8 cellular contexts compared by ENCODE assay signal in the genomic region with DNA sequence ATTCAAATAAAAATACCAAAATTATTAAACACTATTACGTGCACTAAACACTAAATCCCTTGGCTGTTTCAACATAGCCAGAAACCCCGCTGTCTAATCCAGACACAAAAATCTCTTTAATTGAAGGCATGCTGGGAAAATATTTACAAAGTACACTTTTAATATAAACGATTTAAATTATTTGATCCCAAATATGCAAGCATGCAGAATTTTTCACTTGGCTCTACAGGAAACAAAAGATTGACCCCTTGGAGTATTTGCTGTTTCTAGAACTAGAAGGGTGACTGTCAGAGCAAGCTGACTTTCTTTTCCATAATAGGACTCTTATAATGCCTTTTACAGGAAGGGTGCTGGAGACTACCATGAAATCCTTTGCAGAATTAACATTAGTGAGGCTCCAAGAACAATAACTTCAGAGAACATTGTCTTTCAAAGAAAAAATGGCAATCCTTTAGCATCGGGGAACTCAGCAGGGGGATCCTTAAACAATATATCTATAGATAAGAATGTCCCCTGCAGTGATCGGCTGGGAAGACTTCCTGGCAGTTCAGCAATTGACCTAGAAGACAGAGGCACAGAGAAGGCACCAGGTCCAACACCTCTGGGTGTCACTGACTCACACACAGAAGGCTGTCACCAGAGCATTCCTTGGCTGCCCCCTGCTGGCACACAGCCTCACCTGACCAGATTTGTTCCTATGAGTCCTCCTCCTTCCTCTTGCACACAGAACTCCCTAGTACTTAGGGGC. TPM values are rescaled to one million over a fixed set of nuclear protein-coding genes. Genes with fewer than 3 reads are reported as not detected.
DNase-seq lines count a peak whose midpoint lies in the region; ATAC-seq and TF ChIP-seq lines count a peak whose summit lies in the region.

No MANE protein-coding gene starts in this region.

- no peak for TF ChIP-seq POLR2A in Peyer's patch (IDR thresholded peaks at IDR 0.05)

- H3K9me3 ChIP-seq in Peyer's patch, result no peaks in the 10 kb centered on the region
- no peaks in the 10 kb centered on the region for H3K9me3 ChIP-seq in cardiac muscle cell (ENCODE audit: low read depth)

- peaks cover 0 to 79% (median 0%) of the 10 kb centered on the region in 3 donors for H3K36me3 ChIP-seq in Peyer's patch
- H3K36me3 ChIP-seq in cardiac muscle cell, result peaks cover 56% of the 10 kb centered on the region

- H3K27me3 ChIP-seq in Peyer's patch (no peaks in the 10 kb centered on the region), cardiac muscle cell (no peaks in the 10 kb centered on the region)

- peak in 5 of 6 experiments; percentile 7 to 88 (median 84) for TF ChIP-seq CTCF in Peyer's patch (IDR thresholded peaks at IDR 0.05)
- peak; percentile 70 for TF ChIP-seq CTCF in cardiac muscle cell (IDR thresholded peaks at IDR 0.05; ENCODE audit: low read depth, low read length)

- H3K4me3 ChIP-seq in Peyer's patch (no peak overlapping the region), cardiac muscle cell (no peak overlapping the region)

- DNase-seq in EH (ENCODE audit: low read depth), result peak; percentile 59
- DNase-seq in HT1080 (ENCODE audit: low read depth), result peak; percentile 73
- peak; percentile 36 to 92 (median 90) for DNase-seq in Peyer's patch
- DNase-seq in activated effector memory CD4-positive, alpha-beta T cell treated with Interleukin-2 at 50 U/mL for 16 hours, result peak; percentile 12
- peak; percentile 62 to 69 for DNase-seq in cardiac muscle cell (ENCODE audit: low read depth in 1 of 2, low spot score in 1 of 2)
- DNase-seq in putamen (ENCODE audit: low spot score), result peak; percentile 53
- no peak for DNase-seq in GOT3 (lab: John Stamatoyannopoulos, UW)

- H3K27ac ChIP-seq in Peyer's patch, result no peak overlapping the region
- no peak overlapping the region for H3K27ac ChIP-seq in cardiac muscle cell

- H3K4me1 ChIP-seq in Peyer's patch (no peaks in the 10 kb centered on the region), cardiac muscle cell (ENCODE audit: low read depth) (no peaks in the 10 kb centered on the region)

- peak; percentile 98 for ATAC-seq in GM21447 (IDR thresholded peaks at IDR 0.05; ENCODE audit: unreplicated experiment)

RNA-seq across cellular contexts. Expression of gene MRLN, which starts 55.8 kb away (rescaled TPM):
- total RNA-seq in HT1080 (2014; rRNA removed; shearing (Covaris generic)), result 0.43 TPM in 1 of 2 replicates, not detected in the other
- not detected in 2 replicates for polyA plus RNA-seq in HT1080 (2015; cell fraction: cytosol; rRNA removed)
- polyA plus RNA-seq in HT1080 (2015; cell fraction: nucleus; rRNA removed), result not detected in 2 replicates
- total RNA-seq in Peyer's patch, result not detected
- not detected in 2 replicates for total RNA-seq in cardiac muscle cell
- not detected in 2 replicates for polyA plus RNA-seq in cardiac muscle cell
